Comparison of ENCODE assay signal across 12 cellular contexts in genomic region chr16:67179421-67180080, GRCh38. TPM values are rescaled to one million over a fixed set of nuclear protein-coding genes. Genes with fewer than 3 reads are reported as not detected.
DNase-seq lines count a peak whose midpoint lies in the region; ATAC-seq, FAIRE-seq and TF ChIP-seq lines count a peak whose summit lies in the region.
"Had no signal": no experiment of that assay in that cellular context is flagged by ENCODE, and none has a peak within 500 bp of the region (broad histone marks: within the 10 kb centered on the region; RNA-seq: fewer than 3 reads in every experiment).

No MANE protein-coding gene starts in this region.

- no peak overlapping the region for H3K9ac ChIP-seq in mammary epithelial cell (ENCODE audit: insufficient read depth, low read length)
- no peak overlapping the region for H3K9ac ChIP-seq in GM12878 (ENCODE audit: control insufficient read depth, insufficient read depth, low read length)

- H3K9me3 Mint-ChIP-seq in MCF 10A (ENCODE audit: unreplicated experiment), result no peaks in the 10 kb centered on the region
- H3K9me3 Mint-ChIP-seq in stimulated activated effector memory CD8-positive, alpha-beta T cell treated with anti-CD3 and anti-CD28 coated beads, Interleukin-12 subunit alpha, Interleukin-12 subunit beta, amount 100 ng/mL, for 72 hours, result no peaks in the 10 kb centered on the region
- H3K9me3 Mint-ChIP-seq: naive B cell had no signal

- H3K27me3 ChIP-seq in mammary epithelial cell (ENCODE audit: insufficient read depth, low read length) (no peaks in the 10 kb centered on the region), GM12878 (replicated peaks in 1 of 2; ENCODE audit: control insufficient read depth in 2 of 2, insufficient read depth in 2 of 2, low read length in 1 of 2) (no peaks in the 10 kb centered on the region)
- H3K27me3 ChIP-seq: breast epithelium had no signal

- H4K20me1 ChIP-seq in mammary epithelial cell (ENCODE audit: insufficient read depth, low read length), result no peaks in the 10 kb centered on the region
- H4K20me1 ChIP-seq in GM12878 (ENCODE audit: control insufficient read depth, insufficient read depth), result no peaks in the 10 kb centered on the region; the same call in 1 of the 2 replicates

- H3K4me1 ChIP-seq in mammary epithelial cell (ENCODE audit: insufficient read depth, low read length), result peaks cover 47% of the 10 kb centered on the region
- peaks cover 17% of the 10 kb centered on the region for H3K4me1 ChIP-seq in GM12878 (ENCODE audit: control insufficient read depth, insufficient read depth, low read length)

- POLR2A ChIA-PET in MCF 10A (lab: Yijun Ruan, JAX) (interaction anchor here (0.7 to 1.7 kb wide), 4 partner anchors 10 to 237 kb away, joined by 3 to 6 read pairs (median 3); partner anchors contain the start of gene NOL3), GM12878 (lab: Charles Lee) (no interaction called here)

- WGBS in mammary epithelial cell (ENCODE audit: low coverage, missing lambda C conversion rate), result 94% methylated on average over 7 of the region's 13 CpGs
- 83% methylated on average over 12 of the region's 13 CpGs for WGBS in GM12878 (ENCODE audit: insufficient coverage, insufficient replicate concordance, low lambda C conversion rate, missing lambda C conversion rate)

- H3K36me3 Mint-ChIP-seq in MCF 10A (ENCODE audit: insufficient read depth, unreplicated experiment), result peaks cover 26% of the 10 kb centered on the region
- H3K36me3 Mint-ChIP-seq in stimulated activated effector memory CD8-positive, alpha-beta T cell treated with anti-CD3 and anti-CD28 coated beads, Interleukin-12 subunit alpha, Interleukin-12 subunit beta, amount 100 ng/mL, for 72 hours, result peaks cover 52% of the 10 kb centered on the region
- H3K36me3 Mint-ChIP-seq: naive B cell had no signal

- in situ Hi-C loops in mammary epithelial cell (cut with MboI; ENCODE audit: low sequenced_read_pairs in 2 of 2), result no loop called here
- in situ Hi-C loops in GM12878 (cut with MboI), result no loop called here

- dilution Hi-C loops in mammary epithelial cell (cut with HindIII; ENCODE audit: low sequenced_read_pairs), result loop anchor here (5.0 kb wide), 1 partner anchor 37 kb away; no protein-coding TSS in a partner anchor

- TF ChIP-seq RAD21 in GM12878 (IDR thresholded peaks at IDR 0.05; ENCODE audit: insufficient read depth, low read depth, low read length), result 0 out of 2 replicates have a peak, but pooled peaks have one; percentile 20

- intact Hi-C loops in MCF 10A (cut with micrococcal nuclease), result loop anchor here (5.0 kb wide), 1 partner anchor 282 kb away; no protein-coding TSS in a partner anchor
- intact Hi-C loops in mammary epithelial cell (cut with micrococcal nuclease), result no loop called here
- intact Hi-C loops in GM12878 (cut with micrococcal nuclease; ENCODE audit: unreplicated experiment), result no loop called here

- peaks cover 31% of the 10 kb centered on the region for H3K4me1 Mint-ChIP-seq in MCF 10A (ENCODE audit: insufficient read depth, unreplicated experiment)
- H3K4me1 Mint-ChIP-seq in stimulated activated effector memory CD8-positive, alpha-beta T cell treated with anti-CD3 and anti-CD28 coated beads, Interleukin-12 subunit alpha, Interleukin-12 subunit beta, amount 100 ng/mL, for 72 hours, result peaks cover 53% of the 10 kb centered on the region

- no peaks in the 10 kb centered on the region for H3K27me3 Mint-ChIP-seq in MCF 10A (ENCODE audit: insufficient read depth, unreplicated experiment)

- no peak overlapping the region for H3K27ac Mint-ChIP-seq in MCF 10A (ENCODE audit: low read depth, unreplicated experiment)
- no peak overlapping the region for H3K27ac Mint-ChIP-seq in stimulated activated effector memory CD8-positive, alpha-beta T cell treated with anti-CD3 and anti-CD28 coated beads, Interleukin-12 subunit alpha, Interleukin-12 subunit beta, amount 100 ng/mL, for 72 hours

- no peak for DNase-seq in MCF 10A (ENCODE audit: unreplicated experiment)
- no peak for DNase-seq in mammary epithelial cell
- peak; percentile 44 to 48 for DNase-seq in Kasumi-1 (lab: John Stamatoyannopoulos, UW)
- DNase-seq in GM12878 (ENCODE audit: low read depth, low spot score), result no peak
- DNase-seq in stimulated activated effector memory CD8-positive, alpha-beta T cell treated with anti-CD3 and anti-CD28 coated beads, Interleukin-12 subunit alpha, Interleukin-12 subunit beta, amount 100 ng/mL, for 72 hours (ENCODE audit: low spot score in 2 of 2), result no peak
- no peak for DNase-seq in HTR-8/SVneo (ENCODE audit: insufficient read length, low spot score)
- DNase-seq in activated CD4-positive, alpha-beta T cell treated with anti-CD3 and anti-CD28 coated beads, Interleukin-2, amount 50 U/mL, for 1 hour, result no peak
- no peak for DNase-seq in NCI-H226
- DNase-seq: activated T-cell treated with anti-CD3 and anti-CD28 coated beads, Interleukin-2, amount 50 U/mL, for 1 hour; naive B cell; NCI-H510A treated with DMSO at 0.1 percent for 48 hours had no signal

- no peak overlapping the region for H3K4me3 Mint-ChIP-seq in MCF 10A (ENCODE audit: unreplicated experiment)
- peak overlapping the region; percentile 95 for H3K4me3 Mint-ChIP-seq in stimulated activated effector memory CD8-positive, alpha-beta T cell treated with anti-CD3 and anti-CD28 coated beads, Interleukin-12 subunit alpha, Interleukin-12 subunit beta, amount 100 ng/mL, for 72 hours

- H3K4me3 ChIP-seq in mammary epithelial cell (replicated peaks in 1 of 3; ENCODE audit: insufficient read depth in 1 of 3, low read depth in 2 of 3, low read length in 3 of 3) (no peak overlapping the region), GM12878 (no peak overlapping the region)

- no peak for FAIRE-seq in GM12878 (lab: Jason Lieb, UNC)
- no peak for FAIRE-seq in HTR-8/SVneo (lab: Jason Lieb, UNC)

- H3K36me3 ChIP-seq in mammary epithelial cell (ENCODE audit: insufficient read depth, low read length) (peaks cover 2% of the 10 kb centered on the region), GM12878 (ENCODE audit: control insufficient read depth in 2 of 2, insufficient read depth in 2 of 2, low read length in 1 of 2) (no peaks in the 10 kb centered on the region)
- H3K36me3 ChIP-seq: breast epithelium had no signal

- ATAC-seq in GM12878, result no peak
- ATAC-seq in stimulated activated effector memory CD8-positive, alpha-beta T cell treated with anti-CD3 and anti-CD28 coated beads, Interleukin-12 subunit alpha, Interleukin-12 subunit beta, amount 100 ng/mL, for 72 hours, result no peak

- BruUV-seq in MCF 10A (replicated peaks; lab: Mats Ljungman, UMichigan) (no TSS peak), mammary epithelial cell (replicated peaks; lab: Mats Ljungman, UMichigan) (no TSS peak), GM12878 (replicated peaks; lab: Mats Ljungman, UMichigan) (no TSS peak)

- no peak overlapping the region for H3K4me2 ChIP-seq in mammary epithelial cell (ENCODE audit: insufficient read depth, low read depth, low read length)
- no peak overlapping the region for H3K4me2 ChIP-seq in GM12878 (ENCODE audit: control insufficient read depth, insufficient read depth)

- no peak for TF ChIP-seq POLR2A in GM12878 (IDR thresholded peaks at IDR 0.05; ENCODE audit: low read depth, low read length)

- TF ChIP-seq CTCF in MCF 10A (IDR thresholded peaks at IDR 0.05; ENCODE audit: unreplicated experiment) (peak; percentile 2), mammary epithelial cell (conservative IDR thresholded peaks at IDR 0.05 in 1 of 2, IDR thresholded peaks at IDR 0.05 in 1 of 2; ENCODE audit: extremely low read depth in 1 of 2, insufficient read depth in 1 of 2, low read depth in 1 of 2, low read length in 2 of 2) (peak in 1 of 2 donors; percentile 11), GM12878 (IDR thresholded peaks at IDR 0.05 in 2 of 3, conservative IDR thresholded peaks at IDR 0.05 in 1 of 3; ENCODE audit: control insufficient read depth in 2 of 3, extremely low read depth in 1 of 3, insufficient read depth in 1 of 3, low read depth in 3 of 3, low read length in 3 of 3) (peak; percentile 24 to 49 (median 44); a peak in 4 of 6 replicates)

- no peak overlapping the region for H2AFZ ChIP-seq in mammary epithelial cell (ENCODE audit: low read depth, low read length)
- no peak overlapping the region for H2AFZ ChIP-seq in GM12878 (ENCODE audit: control insufficient read depth, low read depth, low read length)

- H3K9me3 ChIP-seq in mammary epithelial cell (replicated peaks; ENCODE audit: insufficient read depth, low read length) (no peaks in the 10 kb centered on the region), GM12878 (replicated peaks; ENCODE audit: control insufficient read depth, insufficient read depth, low read length) (no peaks in the 10 kb centered on the region)
- H3K9me3 ChIP-seq: breast epithelium had no signal

- CTCF ChIA-PET in MCF 10A (lab: Yijun Ruan, JAX) (no interaction called here), mammary epithelial cell (lab: Charles Lee; ENCODE audit: low non-redundant PET) (interaction anchor here (0.7 kb wide), 1 partner anchor 11 kb away, joined by 10 read pairs; no protein-coding TSS in a partner anchor), GM12878 (lab: Yijun Ruan, JAX) (interaction anchor here (0.6 to 1.7 kb wide), 10 partner anchors 9 to 200 kb away, joined by 3 to 8 read pairs (median 4); partner anchors contain the start of genes FBXL8, NOL3 and TRADD)

- TF ChIP-seq EP300 in GM12878 (IDR thresholded peaks at IDR 0.05; ENCODE audit: borderline replicate concordance in 1 of 2, control insufficient read depth in 1 of 2, low read depth in 2 of 2, low read length in 2 of 2), result no peak

- H3K27ac ChIP-seq in mammary epithelial cell (ENCODE audit: insufficient read depth, low read depth, low read length) (no peak overlapping the region), GM12878 (ENCODE audit: control insufficient read depth, insufficient read depth) (no peak overlapping the region)

- SMC1A ChIA-PET in GM12878 (lab: Charles Lee; ENCODE audit: uncharacterized antibody, unreplicated experiment), result interaction anchor here (0.7 to 1.1 kb wide), 2 partner anchors 17 to 19 kb away, joined by 3 read pairs; no protein-coding TSS in a partner anchor

- peaks cover 23% of the 10 kb centered on the region for H3K79me2 ChIP-seq in mammary epithelial cell (ENCODE audit: insufficient read depth, low read length)
- peaks cover 5% of the 10 kb centered on the region for H3K79me2 ChIP-seq in GM12878 (ENCODE audit: control insufficient read depth, insufficient read depth, low read length)

- RAD21 ChIA-PET in GM12878 (lab: Charles Lee; ENCODE audit: unreplicated experiment), result interaction anchor here (0.6 to 1.1 kb wide), 4 partner anchors 8 to 82 kb away, joined by 4 to 7 read pairs (median 4); no protein-coding TSS in a partner anchor

RNA-seq across cellular contexts. Expression of gene MATCAP1, which starts 4.2 kb away (rescaled TPM):
- total RNA-seq in MCF 10A (2022), result 18.1 and 18.7 TPM in 2 replicates
- total RNA-seq in mammary epithelial cell, result 10 to 100 TPM in 1 of 2 donors, 1 to 10 TPM in 1; 8.0 to 24.9 TPM
- polyA plus RNA-seq in mammary epithelial cell, result 12.1 TPM
- polyA minus RNA-seq in mammary epithelial cell, result 3.9 TPM
- 43.8 and 52.6 TPM in 2 replicates for total RNA-seq in GM12878 (2013; cell fraction: nucleolus; rRNA removed)
- 11.3 and 11.6 TPM in 2 replicates for total RNA-seq in GM12878 (2014; rRNA removed)
- total RNA-seq in GM12878 (2014; rRNA removed; fragmentation: Illumina TruSeq; extraction: Trizol), result 7.0 and 7.8 TPM in 2 replicates
- total RNA-seq in GM12878 (2021), result 18.3 and 18.8 TPM in 2 replicates
- polyA plus RNA-seq in GM12878 (2011; ENCODE audit: low read depth), result 9.8 TPM
- polyA plus RNA-seq in GM12878 (2011; rRNA removed), result 15.5 and 20.1 TPM in 2 replicates
- polyA plus RNA-seq in GM12878 (2011; cell fraction: cytosol; rRNA removed), result 28.8 and 36.3 TPM in 2 replicates
- 244 and 246 TPM in 2 replicates for polyA plus RNA-seq in GM12878 (2011; cell fraction: nucleus; rRNA removed)
- polyA plus RNA-seq in GM12878 (2012), result 22.5 and 23.5 TPM in 2 replicates
- 7.2 and 9.5 TPM in 2 replicates for polyA plus RNA-seq in GM12878 (2014; fragmentation: Illumina TruSeq; extraction: Trizol)
- polyA plus RNA-seq in GM12878 (2014; fragmentation: Nextera tagmentation; extraction: Ambion mirVana), result 1 to 10 TPM; 2.8 to 6.6 TPM
- polyA plus RNA-seq in GM12878 (2014; rRNA removed), result 25.8 and 28.9 TPM in 2 replicates
- polyA plus RNA-seq in GM12878 (2016; fragmentation: Nextera tagmentation; extraction: Ambion mirVana), result 1 to 10 TPM; 5.6 to 7.6 TPM
- polyA minus RNA-seq in GM12878 (2011; rRNA and poly(A)+ RNA removed), result 9.6 and 23.4 TPM in 2 replicates
- 5.3 and 10.4 TPM in 2 replicates for polyA minus RNA-seq in GM12878 (2011; cell fraction: cytosol; rRNA and poly(A)+ RNA removed)
- 33.2 and 41.7 TPM in 2 replicates for polyA minus RNA-seq in GM12878 (2011; cell fraction: nucleus; rRNA and poly(A)+ RNA removed)

RNA-seq across cellular contexts. Expression of gene NOL3, which starts 9.2 kb away (rescaled TPM):
- total RNA-seq in MCF 10A (2022), result 49.8 and 65.7 TPM in 2 replicates
- 10 to 100 TPM; 30.0 to 41.9 TPM for total RNA-seq in mammary epithelial cell
- polyA plus RNA-seq in mammary epithelial cell, result 22.1 TPM
- polyA minus RNA-seq in mammary epithelial cell, result 5.8 TPM
- 59.6 and 65.7 TPM in 2 replicates for total RNA-seq in GM12878 (2013; cell fraction: nucleolus; rRNA removed)
- 4.3 and 4.5 TPM in 2 replicates for total RNA-seq in GM12878 (2014; rRNA removed)
- 1.5 and 2.3 TPM in 2 replicates for total RNA-seq in GM12878 (2014; rRNA removed; fragmentation: Illumina TruSeq; extraction: Trizol)
- 5.0 and 5.3 TPM in 2 replicates for total RNA-seq in GM12878 (2021)
- 7.8 TPM for polyA plus RNA-seq in GM12878 (2011; ENCODE audit: low read depth)
- polyA plus RNA-seq in GM12878 (2011; rRNA removed), result 18.4 and 19.5 TPM in 2 replicates
- 12.9 and 13.1 TPM in 2 replicates for polyA plus RNA-seq in GM12878 (2011; cell fraction: cytosol; rRNA removed)
- 47.9 and 53.2 TPM in 2 replicates for polyA plus RNA-seq in GM12878 (2011; cell fraction: nucleus; rRNA removed)
- 21.1 and 24.3 TPM in 2 replicates for polyA plus RNA-seq in GM12878 (2012)
- 3.0 and 4.2 TPM in 2 replicates for polyA plus RNA-seq in GM12878 (2014; fragmentation: Illumina TruSeq; extraction: Trizol)
- under 1 TPM; 0.31 to 0.44 TPM for polyA plus RNA-seq in GM12878 (2014; fragmentation: Nextera tagmentation; extraction: Ambion mirVana)
- polyA plus RNA-seq in GM12878 (2014; rRNA removed), result 4.8 and 5.8 TPM in 2 replicates
- 1 to 10 TPM; 1.6 to 2.4 TPM for polyA plus RNA-seq in GM12878 (2016; fragmentation: Nextera tagmentation; extraction: Ambion mirVana)
- polyA minus RNA-seq in GM12878 (2011; rRNA and poly(A)+ RNA removed), result 9.1 and 9.5 TPM in 2 replicates
- polyA minus RNA-seq in GM12878 (2011; cell fraction: cytosol; rRNA and poly(A)+ RNA removed), result 1.2 TPM in 1 of 2 replicates, not detected in the other
- polyA minus RNA-seq in GM12878 (2011; cell fraction: nucleus; rRNA and poly(A)+ RNA removed), result 5.7 and 8.5 TPM in 2 replicates

RNA-seq across cellular contexts. Expression of gene EXOC3L1, which starts 10.4 kb away (rescaled TPM):
- total RNA-seq in MCF 10A (2022) (not detected in 2 replicates), mammary epithelial cell (not detected), GM12878 (2014; rRNA removed) (not detected in 2 replicates), GM12878 (2014; rRNA removed; fragmentation: Illumina TruSeq; extraction: Trizol) (not detected in 2 replicates), GM12878 (2021) (not detected in 2 replicates)
- polyA plus RNA-seq in mammary epithelial cell (0.03 TPM), GM12878 (2011; rRNA removed) (not detected in 2 replicates), GM12878 (2014; fragmentation: Illumina TruSeq; extraction: Trizol) (not detected in 2 replicates), GM12878 (2014; fragmentation: Nextera tagmentation; extraction: Ambion mirVana) (not detected), GM12878 (2014; rRNA removed) (0.03 TPM in 1 of 2 replicates, not detected in the other), GM12878 (2016; fragmentation: Nextera tagmentation; extraction: Ambion mirVana) (under 1 TPM; 0.07 to 0.42 TPM)
- not detected for polyA minus RNA-seq in mammary epithelial cell
- not detected in 2 replicates for total RNA-seq in GM12878 (2013; cell fraction: nucleolus; rRNA removed)
- polyA plus RNA-seq in GM12878 (2011; ENCODE audit: low read depth), result not detected
- polyA plus RNA-seq in GM12878 (2011; cell fraction: cytosol; rRNA removed), result 0.01 and 0.07 TPM in 2 replicates
- polyA plus RNA-seq in GM12878 (2011; cell fraction: nucleus; rRNA removed), result 0.04 TPM in 1 of 2 replicates, not detected in the other
- not detected in 2 replicates for polyA plus RNA-seq in GM12878 (2012)
- polyA minus RNA-seq in GM12878 (2011; rRNA and poly(A)+ RNA removed), result not detected in 2 replicates
- polyA minus RNA-seq in GM12878 (2011; cell fraction: cytosol; rRNA and poly(A)+ RNA removed), result not detected in 2 replicates
- not detected in 2 replicates for polyA minus RNA-seq in GM12878 (2011; cell fraction: nucleus; rRNA and poly(A)+ RNA removed)

RNA-seq across cellular contexts. Expression of gene E2F4, which starts 12.4 kb away (rescaled TPM):
- total RNA-seq in MCF 10A (2022), result 81.0 and 85.5 TPM in 2 replicates
- 10 to 100 TPM; 48.8 to 64.4 TPM for total RNA-seq in mammary epithelial cell
- 88.7 TPM for polyA plus RNA-seq in mammary epithelial cell
- polyA minus RNA-seq in mammary epithelial cell, result 115 TPM
- total RNA-seq in GM12878 (2013; cell fraction: nucleolus; rRNA removed), result 90.6 and 96.1 TPM in 2 replicates
- 105 and 116 TPM in 2 replicates for total RNA-seq in GM12878 (2014; rRNA removed)
- 68.2 and 72.6 TPM in 2 replicates for total RNA-seq in GM12878 (2014; rRNA removed; fragmentation: Illumina TruSeq; extraction: Trizol)
- total RNA-seq in GM12878 (2021), result 96.7 and 108 TPM in 2 replicates
- polyA plus RNA-seq in GM12878 (2011; ENCODE audit: low read depth), result 51.0 TPM
- polyA plus RNA-seq in GM12878 (2011; rRNA removed), result 42.7 and 75.6 TPM in 2 replicates
- polyA plus RNA-seq in GM12878 (2011; cell fraction: cytosol; rRNA removed), result 126 and 137 TPM in 2 replicates
- 235 and 287 TPM in 2 replicates for polyA plus RNA-seq in GM12878 (2011; cell fraction: nucleus; rRNA removed)
- polyA plus RNA-seq in GM12878 (2012), result 64.9 and 80.5 TPM in 2 replicates
- polyA plus RNA-seq in GM12878 (2014; fragmentation: Illumina TruSeq; extraction: Trizol), result 38.3 and 88.0 TPM in 2 replicates
- 10 to 100 TPM; 11.7 to 16.5 TPM for polyA plus RNA-seq in GM12878 (2014; fragmentation: Nextera tagmentation; extraction: Ambion mirVana)
- polyA plus RNA-seq in GM12878 (2014; rRNA removed), result 132 and 147 TPM in 2 replicates
- polyA plus RNA-seq in GM12878 (2016; fragmentation: Nextera tagmentation; extraction: Ambion mirVana), result 100 to 1,000 TPM; 104 to 110 TPM
- polyA minus RNA-seq in GM12878 (2011; rRNA and poly(A)+ RNA removed), result 75.3 and 103 TPM in 2 replicates
- 28.5 and 40.3 TPM in 2 replicates for polyA minus RNA-seq in GM12878 (2011; cell fraction: cytosol; rRNA and poly(A)+ RNA removed)
- polyA minus RNA-seq in GM12878 (2011; cell fraction: nucleus; rRNA and poly(A)+ RNA removed), result 62.7 and 107 TPM in 2 replicates

RNA-seq across cellular contexts. Expression of gene HSF4, which starts 15.0 kb away (rescaled TPM):
- 34.3 and 34.8 TPM in 2 replicates for total RNA-seq in MCF 10A (2022)
- 10 to 100 TPM in 1 of 2 donors, 1 to 10 TPM in 1; 2.3 to 19.9 TPM for total RNA-seq in mammary epithelial cell
- 3.6 TPM for polyA plus RNA-seq in mammary epithelial cell
- 1.8 TPM for polyA minus RNA-seq in mammary epithelial cell
- total RNA-seq in GM12878 (2013; cell fraction: nucleolus; rRNA removed), result 141 and 182 TPM in 2 replicates
- 2.6 and 2.9 TPM in 2 replicates for total RNA-seq in GM12878 (2014; rRNA removed)
- 1.2 and 1.4 TPM in 2 replicates for total RNA-seq in GM12878 (2014; rRNA removed; fragmentation: Illumina TruSeq; extraction: Trizol)
- 5.0 and 5.5 TPM in 2 replicates for total RNA-seq in GM12878 (2021)
- polyA plus RNA-seq in GM12878 (2011; ENCODE audit: low read depth), result 33.8 TPM
- 6.9 and 9.9 TPM in 2 replicates for polyA plus RNA-seq in GM12878 (2011; rRNA removed)
- 10.1 and 12.3 TPM in 2 replicates for polyA plus RNA-seq in GM12878 (2011; cell fraction: cytosol; rRNA removed)
- polyA plus RNA-seq in GM12878 (2011; cell fraction: nucleus; rRNA removed), result 221 and 281 TPM in 2 replicates
- polyA plus RNA-seq in GM12878 (2012), result 26.3 and 26.8 TPM in 2 replicates
- polyA plus RNA-seq in GM12878 (2014; fragmentation: Illumina TruSeq; extraction: Trizol), result 1.5 and 3.0 TPM in 2 replicates
- under 1 TPM in 1 of 2 experiments, not detected in 1; 0.31 TPM for polyA plus RNA-seq in GM12878 (2014; fragmentation: Nextera tagmentation; extraction: Ambion mirVana)
- polyA plus RNA-seq in GM12878 (2014; rRNA removed), result 7.7 TPM in 2 replicates
- 1 to 10 TPM in 1 of 2 experiments, under 1 TPM in 1; 0.73 to 1.3 TPM for polyA plus RNA-seq in GM12878 (2016; fragmentation: Nextera tagmentation; extraction: Ambion mirVana)
- 3.4 and 4.7 TPM in 2 replicates for polyA minus RNA-seq in GM12878 (2011; rRNA and poly(A)+ RNA removed)
- 2.2 TPM in 1 of 2 replicates, not detected in the other for polyA minus RNA-seq in GM12878 (2011; cell fraction: cytosol; rRNA and poly(A)+ RNA removed)
- polyA minus RNA-seq in GM12878 (2011; cell fraction: nucleus; rRNA and poly(A)+ RNA removed), result 16.9 and 19.1 TPM in 2 replicates

Comparison
In these comparisons a context has a peak if more than half of its experiments do, and no peak if none do; other contexts are left out.
1. DNase-seq: peak in Kasumi-1 (2 of 2); none in MCF 10A (single experiment), mammary epithelial cell (single experiment), GM12878 (single experiment), stimulated activated effector memory CD8-positive, alpha-beta T cell treated with anti-CD3 and anti-CD28 coated beads, Interleukin-12 subunit alpha, Interleukin-12 subunit beta, amount 100 ng/mL, for 72 hours (0 of 2), HTR-8/SVneo (single experiment), activated CD4-positive, alpha-beta T cell treated with anti-CD3 and anti-CD28 coated beads, Interleukin-2, amount 50 U/mL, for 1 hour (single experiment) and NCI-H226 (single experiment).